Comparison of ENCODE assay signal across 8 cellular contexts in genomic region chr12:21607701-21608100, GRCh38. TPM values are rescaled to one million over a fixed set of nuclear protein-coding genes. Genes with fewer than 3 reads are reported as not detected.
DNase-seq lines count a peak whose midpoint lies in the region; ATAC-seq and TF ChIP-seq lines count a peak whose summit lies in the region.

No MANE protein-coding gene starts in this region.

- H3K27ac Mint-ChIP-seq in glutamatergic neuron (ENCODE audit: unreplicated experiment), result no peak overlapping the region

- WGBS in body of pancreas, 2 donors, result 26 to 28% methylated on average over 2 of the region's 2 CpGs
- WGBS in aorta, 2 donors, result 28 to 40% methylated on average over 2 of the region's 2 CpGs

- H3K4me3 ChIP-seq in BE2C (ENCODE audit: low read depth, low read length) (no peak overlapping the region), HL-60 (replicated peaks; ENCODE audit: insufficient read depth, low read length) (no peak overlapping the region), body of pancreas (no peak overlapping the region), aorta (ENCODE audit: low read length in 2 of 2) (no peak overlapping the region)

- no peaks in the 10 kb centered on the region for H3K9me3 Mint-ChIP-seq in glutamatergic neuron (ENCODE audit: unreplicated experiment)

- intact Hi-C loops in body of pancreas (cut with DNase I), result no loop called here
- intact Hi-C loops in aorta (cut with DNase I), result loop anchor here (5.0 kb wide), 2 partner anchors 70 to 75 kb away; no protein-coding TSS in a partner anchor

- no peaks in the 10 kb centered on the region for H3K27me3 Mint-ChIP-seq in glutamatergic neuron (ENCODE audit: unreplicated experiment)

- H3K27me3 ChIP-seq in BE2C (no peaks in the 10 kb centered on the region; the same call in 1 of the 2 replicates), HL-60 (ENCODE audit: insufficient read depth, poor library complexity, severe bottlenecking) (no peaks in the 10 kb centered on the region), body of pancreas (no peaks in the 10 kb centered on the region), aorta (ENCODE audit: control insufficient read depth in 1 of 2, insufficient read depth in 2 of 2, low read length in 1 of 2) (peaks cover 0 to 2% of the 10 kb centered on the region in 2 donors)

- ATAC-seq in body of pancreas, result peak; percentile 52
- ATAC-seq in aorta (ENCODE audit: low FRiP score), result no peak

- TF ChIP-seq POLR2A in body of pancreas (IDR thresholded peaks at IDR 0.05), result no peak

- no peak for DNase-seq in BE2C
- DNase-seq in HL-60 (ENCODE audit: low read depth in 1 of 2, low spot score in 1 of 2), result no peak
- DNase-seq in body of pancreas, result no peak
- peak; percentile 43 to 48 for DNase-seq in lung microvascular endothelial cell (ENCODE audit: low read depth in 2 of 2)
- DNase-seq in cortex of kidney (lab: John Stamatoyannopoulos, UW), result no peak
- no peak for DNase-seq in NCI-H526 treated with DMSO at 0.1 percent for 48 hours (lab: John Stamatoyannopoulos, UW)
- no peak for DNase-seq in glutamatergic neuron
- no peak for DNase-seq in aorta

- H3K4me1 ChIP-seq in BE2C, result no peaks in the 10 kb centered on the region
- peaks cover 18% of the 10 kb centered on the region for H3K4me1 ChIP-seq in body of pancreas
- H3K4me1 ChIP-seq in aorta (ENCODE audit: control insufficient read depth in 1 of 2, insufficient read depth in 2 of 2, low read length in 2 of 2), result no peaks in the 10 kb centered on the region

- H3K4me1 Mint-ChIP-seq in glutamatergic neuron (ENCODE audit: low read depth, unreplicated experiment), result no peaks in the 10 kb centered on the region

- no peak overlapping the region for H3K4me3 Mint-ChIP-seq in glutamatergic neuron (ENCODE audit: unreplicated experiment)

- H3K36me3 Mint-ChIP-seq in glutamatergic neuron (ENCODE audit: unreplicated experiment), result no peaks in the 10 kb centered on the region

- TF ChIP-seq CTCF in BE2C (IDR thresholded peaks at IDR 0.05; ENCODE audit: low read depth, low read length), result peak; percentile 35
- peak; percentile 0 for TF ChIP-seq CTCF in HL-60 (IDR thresholded peaks at IDR 0.05; ENCODE audit: insufficient read depth, low read length)
- peak; percentile 9 to 64 (median 58) for TF ChIP-seq CTCF in body of pancreas (IDR thresholded peaks at IDR 0.05)
- no peak for TF ChIP-seq CTCF in glutamatergic neuron (IDR thresholded peaks at IDR 0.05; ENCODE audit: partially characterized antibody, unreplicated experiment)

- H3K36me3 ChIP-seq in BE2C, result no peaks in the 10 kb centered on the region
- no peaks in the 10 kb centered on the region for H3K36me3 ChIP-seq in body of pancreas (replicated peaks in 1 of 2; ENCODE audit: insufficient read depth in 1 of 2, low read depth in 2 of 2)
- no peaks in the 10 kb centered on the region for H3K36me3 ChIP-seq in aorta (ENCODE audit: control insufficient read depth in 1 of 2, insufficient read depth in 2 of 2, low read length in 1 of 2)

- no peaks in the 10 kb centered on the region for H3K9me3 ChIP-seq in BE2C
- no peaks in the 10 kb centered on the region for H3K9me3 ChIP-seq in body of pancreas
- no peaks in the 10 kb centered on the region for H3K9me3 ChIP-seq in aorta (ENCODE audit: control insufficient read depth, low read length)

- H3K27ac ChIP-seq in HL-60 (replicated peaks), result no peak overlapping the region
- H3K27ac ChIP-seq in body of pancreas, result peak overlapping the region in 1 of 4 donors; percentile 24
- H3K27ac ChIP-seq in aorta (ENCODE audit: low read depth in 1 of 2, low read length in 2 of 2), result no peak overlapping the region

RNA-seq across cellular contexts. Expression of gene GYS2, which starts 3.1 kb away (rescaled TPM):
- polyA plus RNA-seq in BE2C (2012; ENCODE audit: insufficient read depth, insufficient read length, low read depth), result not detected
- total RNA-seq in body of pancreas (not detected), lung microvascular endothelial cell (not detected in 2 replicates), glutamatergic neuron (ENCODE audit: unreplicated experiment) (not detected), aorta (under 1 TPM in 1 of 2 donors, not detected in 1; 0.15 TPM)
- polyA plus RNA-seq in aorta, result not detected

RNA-seq across cellular contexts. Expression of gene LDHB, which starts 49.9 kb away (rescaled TPM):
- polyA plus RNA-seq in BE2C (2012; ENCODE audit: insufficient read depth, insufficient read length, low read depth), result 908 TPM
- total RNA-seq in body of pancreas (100 to 1,000 TPM; 121 to 194 TPM), lung microvascular endothelial cell (128 and 278 TPM in 2 replicates), glutamatergic neuron (ENCODE audit: unreplicated experiment) (539 TPM), aorta (100 to 1,000 TPM; 251 to 260 TPM)
- polyA plus RNA-seq in aorta, result 100 to 1,000 TPM; 218 to 361 TPM

Comparison
In these comparisons a context has a peak if more than half of its experiments do, and no peak if none do; other contexts are left out.
1. DNase-seq: peak in lung microvascular endothelial cell (2 of 2); none in BE2C (single experiment), HL-60 (0 of 2), body of pancreas (0 of 4), cortex of kidney (single experiment), NCI-H526 treated with DMSO at 0.1 percent for 48 hours (single experiment), glutamatergic neuron (single experiment) and aorta (0 of 2).